8 cellular contexts compared by ENCODE assay signal in the genomic region with DNA sequence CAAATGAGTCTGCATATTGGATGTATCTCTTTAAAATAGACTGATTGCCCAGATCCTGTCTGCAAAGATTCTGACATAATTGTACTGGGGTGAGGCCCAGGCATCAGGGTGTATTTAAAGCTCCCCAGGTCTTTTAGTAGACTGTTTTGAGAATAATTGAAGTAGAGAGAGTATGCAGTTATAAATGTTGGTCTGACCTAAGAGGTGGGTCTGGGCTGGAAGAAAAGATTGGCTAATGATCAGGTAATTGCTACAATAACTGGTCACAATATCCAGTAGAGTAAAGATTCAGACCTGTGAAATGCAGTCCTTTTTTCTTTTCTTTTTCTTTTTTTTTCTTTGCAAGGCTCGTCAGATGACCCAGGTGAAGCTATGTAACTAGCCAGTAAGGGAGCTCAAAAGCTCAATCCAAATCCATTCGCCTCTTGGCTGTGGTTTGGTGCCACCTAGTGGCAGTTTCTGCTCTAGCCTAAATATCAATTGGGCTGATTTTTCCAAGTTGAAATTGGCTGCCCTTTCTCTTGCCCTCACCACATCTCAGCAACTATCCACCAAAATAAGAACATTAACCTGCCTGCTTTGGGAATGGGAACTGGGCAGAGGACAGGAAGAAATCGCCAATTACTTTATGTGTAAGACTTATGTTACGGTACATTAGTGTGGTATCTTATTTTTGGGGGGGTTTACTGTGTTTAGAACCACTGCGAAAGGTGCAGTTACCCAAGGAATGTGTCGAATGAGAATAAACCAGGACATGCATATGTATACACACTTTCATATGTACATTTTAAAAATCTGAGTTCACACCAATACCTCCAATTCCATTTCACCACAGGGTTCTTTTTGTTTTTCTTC.
DNase-seq lines count a peak whose midpoint lies in the region; ATAC-seq lines count a peak whose summit lies in the region.

No MANE protein-coding gene starts in this region.

- no peaks in the 10 kb centered on the region for H3K9me3 Mint-ChIP-seq in central memory CD8-positive, alpha-beta T cell

- no peaks in the 10 kb centered on the region for H3K27me3 Mint-ChIP-seq in central memory CD8-positive, alpha-beta T cell

- H3K4me1 Mint-ChIP-seq in central memory CD8-positive, alpha-beta T cell: peaks cover 17% of the 10 kb centered on the region

- peak; percentile 53 to 75 for ATAC-seq in activated CD4-positive, CD25-positive, alpha-beta regulatory T cell treated with anti-CD3 and anti-CD28 coated beads, Interleukin-2, amount 50 U/mL, for 24 hours
- ATAC-seq in central memory CD8-positive, alpha-beta T cell (replicated peaks; ENCODE audit: extremely low read depth, poor library complexity, severe bottlenecking): peak; percentile 59
- no peak for ATAC-seq in HG03196 (IDR thresholded peaks at IDR 0.05; ENCODE audit: unreplicated experiment)

- H3K27ac Mint-ChIP-seq in central memory CD8-positive, alpha-beta T cell (ENCODE audit: low read depth): no peak overlapping the region

- DNase-seq in CMK (ENCODE audit: low read depth) (peak; percentile 39), HCEC 1CT (peak; percentile 69), NCI-H226 (peak; percentile 34), kidney glomerular epithelial cell (lab: John Stamatoyannopoulos, UW) (peak; percentile 67)
- peak; percentile 56 to 67 for DNase-seq in central memory CD8-positive, alpha-beta T cell (ENCODE audit: low spot score in 2 of 2)
- DNase-seq in stimulated activated CD4-positive, alpha-beta T cell treated with anti-CD3 and anti-CD28 coated beads, Interleukin-4, amount 100 ng/mL, for 1 hour: peak; percentile 71

- peaks cover 44% of the 10 kb centered on the region for H3K36me3 Mint-ChIP-seq in central memory CD8-positive, alpha-beta T cell (ENCODE audit: insufficient read depth)

- no peak overlapping the region for H3K4me3 Mint-ChIP-seq in central memory CD8-positive, alpha-beta T cell
